In genomic region chr14:89312937-89313336, GRCh38 we compare ENCODE assay signal across 23 cellular contexts.
"Had no signal": no experiment of that assay in that cellular context is flagged by ENCODE, and none has a peak within 500 bp of the region (broad histone marks: within the 10 kb centered on the region; RNA-seq: fewer than 3 reads in every experiment).

No MANE protein-coding gene starts in this region.

- H3K27ac ChIP-seq: foreskin keratinocyte, left ventricle myocardium inferior, spleen, tibial nerve, VCaP had no signal

- H3K4me3 ChIP-seq: left ventricle myocardium inferior, spleen, tibial nerve had no signal

- H3K9me3 ChIP-seq: left ventricle myocardium inferior, tibial nerve had no signal

- H3K9me3 Mint-ChIP-seq: activated T-helper 17 cell treated with anti-CD3 and anti-CD28 coated beads, Interleukin-2, amount 50 U/mL, for 72 hours; natural killer cell treated with Interleukin-12 subunit alpha and Interleukin-12 subunit beta and Interleukin-15 and Interleukin-18, amount 100 ng/mL, for 72 hours; T-cell had no signal

- H3K27me3 ChIP-seq: foreskin keratinocyte, spleen, tibial nerve had no signal

- H3K36me3 ChIP-seq: left ventricle myocardium inferior had no signal

- H3K4me3 Mint-ChIP-seq: activated T-cell treated with anti-CD3 and anti-CD28 coated beads, Interleukin-2, amount 50 U/mL, for 24 hours; activated T-helper 17 cell treated with anti-CD3 and anti-CD28 coated beads, Interleukin-2, amount 50 U/mL, for 72 hours; mesothelial cell of epicardium; natural killer cell treated with Interleukin-12 subunit alpha and Interleukin-12 subunit beta and Interleukin-15 and Interleukin-18, amount 100 ng/mL, for 72 hours; T-cell; T-helper 2 cell treated with Interferon-gamma antibody and Interleukin-4, amounts not matched to agents 5 μg/mL and 100 μg/mL, for 36 hours had no signal

- DNase-seq: activated CD4-positive, alpha-beta T cell treated with anti-CD3 and anti-CD28 coated beads, Interleukin-2, amount 50 U/mL, for 1 hour; activated CD4-positive, CD25-positive, alpha-beta regulatory T cell treated with anti-CD3 and anti-CD28 coated beads, Interleukin-2, amount 50 U/mL, for 72 hours; activated CD8-positive, alpha-beta memory T cell treated with anti-CD3 and anti-CD28 coated beads for 24 hours; activated CD8-positive, alpha-beta memory T cell treated with anti-CD3 and anti-CD28 coated beads, Interleukin-2, amount 50 U/mL, for 4 hours; activated naive CD4-positive, alpha-beta T cell; activated T-cell treated with anti-CD3 and anti-CD28 coated beads, Interleukin-2, amount 50 U/mL, for 24 hours; erythroblast; foreskin keratinocyte; kidney glomerular epithelial cell; left ventricle myocardium inferior; retina; spleen; stimulated activated CD4-positive, alpha-beta T cell treated with anti-CD3 and anti-CD28 coated beads, Interleukin-4, amount 100 ng/mL, for 1 hour; stimulated activated naive CD8-positive, alpha-beta T cell treated with anti-CD3 and anti-CD28 coated beads, Interleukin-15, amount 100 ng/mL, for 72 hours; T-cell had no signal

- H3K4me1 ChIP-seq: foreskin keratinocyte had no signal

- H3K4me1 Mint-ChIP-seq: mesothelial cell of epicardium had no signal

- H3K27me3 Mint-ChIP-seq: activated T-cell treated with anti-CD3 and anti-CD28 coated beads, Interleukin-2, amount 50 U/mL, for 24 hours; activated T-helper 17 cell treated with anti-CD3 and anti-CD28 coated beads, Interleukin-2, amount 50 U/mL, for 72 hours; natural killer cell treated with Interleukin-12 subunit alpha and Interleukin-12 subunit beta and Interleukin-15 and Interleukin-18, amount 100 ng/mL, for 72 hours; stimulated activated naive CD8-positive, alpha-beta T cell treated with anti-CD3 and anti-CD28 coated beads, Interleukin-15, amount 100 ng/mL, for 72 hours; T-cell had no signal

- ATAC-seq: foreskin keratinocyte, SK-N-SH treated with all-trans-retinoic acid at 6 μM for 48 hours, T-cell had no signal

- H3K27ac Mint-ChIP-seq: activated T-helper 17 cell treated with anti-CD3 and anti-CD28 coated beads, Interleukin-2, amount 50 U/mL, for 72 hours; progenitor cell of endocrine pancreas; stimulated activated naive CD8-positive, alpha-beta T cell treated with anti-CD3 and anti-CD28 coated beads, Interleukin-15, amount 100 ng/mL, for 72 hours; T-cell; T-helper 2 cell treated with Interferon-gamma antibody and Interleukin-4, amounts not matched to agents 5 μg/mL and 100 μg/mL, for 36 hours had no signal
